Comparison of ENCODE assay signal across 9 cellular contexts in the genomic region with DNA sequence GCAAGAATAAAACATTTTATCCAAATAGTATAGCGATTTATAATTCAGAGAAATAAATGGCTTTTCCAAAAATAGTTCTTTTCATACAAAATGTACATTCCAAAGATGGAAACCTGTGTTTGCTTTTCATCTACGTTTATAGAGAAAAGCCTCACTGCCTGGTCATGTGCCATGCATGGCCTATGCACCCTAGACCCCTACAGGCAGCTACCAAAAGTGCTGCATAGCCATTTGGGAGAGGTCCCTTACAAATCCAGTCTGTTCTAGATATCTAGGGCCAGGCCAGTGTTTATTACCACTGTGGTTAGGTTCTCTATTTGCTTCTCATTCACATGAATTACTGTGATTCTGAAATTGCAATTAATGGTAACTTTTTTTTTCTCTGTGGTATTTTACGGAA. TPM values are rescaled to one million over a fixed set of nuclear protein-coding genes. Genes with fewer than 3 reads are reported as not detected.
DNase-seq lines count a peak whose midpoint lies in the region; ATAC-seq and TF ChIP-seq lines count a peak whose summit lies in the region.
"Had no signal": no experiment of that assay in that cellular context is flagged by ENCODE, and none has a peak within 500 bp of the region (broad histone marks: within the 10 kb centered on the region; RNA-seq: fewer than 3 reads in every experiment).

No MANE protein-coding gene starts in this region.

- POLR2A ChIA-PET in Panc1 (lab: Charles Lee), result no interaction called here

- peaks cover 36% of the 10 kb centered on the region for H3K36me3 ChIP-seq in Panc1 (ENCODE audit: control insufficient read depth, insufficient read depth, low read length)

- no peaks in the 10 kb centered on the region for H3K9me3 ChIP-seq in Panc1 (ENCODE audit: control insufficient read depth, insufficient read depth, low read depth, low read length)

- H3K27me3 ChIP-seq in Panc1 (ENCODE audit: control insufficient read depth, insufficient read depth, low read length), result no peaks in the 10 kb centered on the region

- H3K9me3 Mint-ChIP-seq in HFFc6, result no peaks in the 10 kb centered on the region
- H3K9me3 Mint-ChIP-seq in activated naive CD4-positive, alpha-beta T cell treated with anti-CD3 and anti-CD28 coated beads, Interleukin-2, amount 10 ng/mL, durations not matched to agents 7 days and 5 days, result no peaks in the 10 kb centered on the region

- intact Hi-C loops in Panc1 (cut with micrococcal nuclease; ENCODE audit: unreplicated experiment), result no loop called here

- no peak overlapping the region for H3K4me3 ChIP-seq in Panc1 (ENCODE audit: low read depth in 2 of 2, low read length in 2 of 2)

- in situ Hi-C loops in GM13976 (cut with MboI; ENCODE audit: low sequenced_read_pairs, unreplicated experiment), result loop anchor here (10.0 kb wide), 1 partner anchor 178 kb away; no protein-coding TSS in a partner anchor
- in situ Hi-C loops in Panc1 (cut with HindIII; ENCODE audit: low pct_unique_long_range_greater_than_20kb, low sequenced_read_pairs), result no loop called here

- no TSS peak for BruUV-seq in Panc1 (replicated peaks; lab: Mats Ljungman, UMichigan)

- H3K27me3 Mint-ChIP-seq in HFFc6 (ENCODE audit: insufficient read depth), result no peaks in the 10 kb centered on the region
- no peaks in the 10 kb centered on the region for H3K27me3 Mint-ChIP-seq in activated naive CD4-positive, alpha-beta T cell treated with anti-CD3 and anti-CD28 coated beads, Interleukin-2, amount 10 ng/mL, durations not matched to agents 7 days and 5 days

- H3K36me3 Mint-ChIP-seq in HFFc6 (ENCODE audit: low read depth), result no peaks in the 10 kb centered on the region
- H3K36me3 Mint-ChIP-seq in activated naive CD4-positive, alpha-beta T cell treated with anti-CD3 and anti-CD28 coated beads, Interleukin-2, amount 10 ng/mL, durations not matched to agents 7 days and 5 days, result peaks cover 26% of the 10 kb centered on the region

- no peak overlapping the region for H3K27ac ChIP-seq in Panc1 (ENCODE audit: low read length)

- ATAC-seq in Panc1, result peak; percentile 77

- H3K4me3 Mint-ChIP-seq in HFFc6, result no peak overlapping the region
- H3K4me3 Mint-ChIP-seq in activated naive CD4-positive, alpha-beta T cell treated with anti-CD3 and anti-CD28 coated beads, Interleukin-2, amount 10 ng/mL, durations not matched to agents 7 days and 5 days, result no peak overlapping the region

- H3K4me1 ChIP-seq in Panc1 (ENCODE audit: control insufficient read depth, insufficient read depth, low read length), result peaks cover 6% of the 10 kb centered on the region; the same call in 1 of the 2 replicates

- TF ChIP-seq CTCF in GM13976 (IDR thresholded peaks at IDR 0.05; ENCODE audit: borderline replicate concordance, control extremely low read depth, extremely low read depth, insufficient read depth, missing control alignments) (peak; percentile 7), HFFc6 (IDR thresholded peaks at IDR 0.05) (peak; percentile 48), Panc1 (IDR thresholded peaks at IDR 0.05) (peak; percentile 47)

- DNase-seq in GM13976 (ENCODE audit: low spot score) (no peak), HFFc6 (no peak), Panc1 (ENCODE audit: low read depth, low spot score) (no peak), islet precursor cell (peak; percentile 65), SHP77 treated with DMSO at 0.1 percent for 48 hours (lab: John Stamatoyannopoulos, UW) (no peak), SKM-1 treated with dmso at 0.1 percent for 144 hours (lab: John Stamatoyannopoulos, UW; ENCODE audit: unreplicated experiment) (no peak)
- no peak for DNase-seq in activated naive CD4-positive, alpha-beta T cell treated with anti-CD3 and anti-CD28 coated beads, Interleukin-2, amount 10 ng/mL, durations not matched to agents 7 days and 5 days
- DNase-seq: activated gamma-delta T cell, Right ventricle myocardium superior had no signal

- CTCF ChIA-PET in Panc1 (lab: Charles Lee), result no interaction called here
- CTCF ChIA-PET in activated naive CD4-positive, alpha-beta T cell treated with anti-CD3 and anti-CD28 coated beads, Interleukin-2, amount 10 ng/mL, durations not matched to agents 7 days and 5 days (lab: Charles Lee), result interaction anchor here (1.0 to 3.8 kb wide), 2 partner anchors 104 to 303 kb away, joined by 3 to 31 read pairs; no protein-coding TSS in a partner anchor

- H3K4me1 Mint-ChIP-seq in HFFc6 (ENCODE audit: low read depth), result peaks cover 19% of the 10 kb centered on the region
- no peaks in the 10 kb centered on the region for H3K4me1 Mint-ChIP-seq in activated naive CD4-positive, alpha-beta T cell treated with anti-CD3 and anti-CD28 coated beads, Interleukin-2, amount 10 ng/mL, durations not matched to agents 7 days and 5 days

- no peak overlapping the region for H3K27ac Mint-ChIP-seq in HFFc6
- H3K27ac Mint-ChIP-seq in activated naive CD4-positive, alpha-beta T cell treated with anti-CD3 and anti-CD28 coated beads, Interleukin-2, amount 10 ng/mL, durations not matched to agents 7 days and 5 days, result no peak overlapping the region

RNA-seq across cellular contexts. Expression of gene HMGB2, which starts 17.2 kb away (rescaled TPM):
- 100 to 1,000 TPM in 4 of 6 experiments, 10 to 100 TPM in 2; 53.0 to 130 (median 117) TPM for total RNA-seq in HFFc6 (2021; fragmentation: NEBNext Ultra II Directional; extraction: Animal tissue kit (Norgen Biotek cat#: 25700))
- 183 TPM for total RNA-seq in Panc1 (2021; ENCODE audit: unreplicated experiment)
- polyA plus RNA-seq in Panc1 (2012; ENCODE audit: insufficient read length), result 96.2 TPM

RNA-seq across cellular contexts. Expression of gene SAP30, which starts 53.8 kb away (rescaled TPM):
- 10 to 100 TPM in 5 of 6 experiments, 1 to 10 TPM in 1; 9.3 to 17.0 (median 14.2) TPM for total RNA-seq in HFFc6 (2021; fragmentation: NEBNext Ultra II Directional; extraction: Animal tissue kit (Norgen Biotek cat#: 25700))
- 23.4 TPM for total RNA-seq in Panc1 (2021; ENCODE audit: unreplicated experiment)
- 18.4 TPM for polyA plus RNA-seq in Panc1 (2012; ENCODE audit: insufficient read length)
